Comparison of ENCODE assay signal across 1 cellular context in the genomic region with DNA sequence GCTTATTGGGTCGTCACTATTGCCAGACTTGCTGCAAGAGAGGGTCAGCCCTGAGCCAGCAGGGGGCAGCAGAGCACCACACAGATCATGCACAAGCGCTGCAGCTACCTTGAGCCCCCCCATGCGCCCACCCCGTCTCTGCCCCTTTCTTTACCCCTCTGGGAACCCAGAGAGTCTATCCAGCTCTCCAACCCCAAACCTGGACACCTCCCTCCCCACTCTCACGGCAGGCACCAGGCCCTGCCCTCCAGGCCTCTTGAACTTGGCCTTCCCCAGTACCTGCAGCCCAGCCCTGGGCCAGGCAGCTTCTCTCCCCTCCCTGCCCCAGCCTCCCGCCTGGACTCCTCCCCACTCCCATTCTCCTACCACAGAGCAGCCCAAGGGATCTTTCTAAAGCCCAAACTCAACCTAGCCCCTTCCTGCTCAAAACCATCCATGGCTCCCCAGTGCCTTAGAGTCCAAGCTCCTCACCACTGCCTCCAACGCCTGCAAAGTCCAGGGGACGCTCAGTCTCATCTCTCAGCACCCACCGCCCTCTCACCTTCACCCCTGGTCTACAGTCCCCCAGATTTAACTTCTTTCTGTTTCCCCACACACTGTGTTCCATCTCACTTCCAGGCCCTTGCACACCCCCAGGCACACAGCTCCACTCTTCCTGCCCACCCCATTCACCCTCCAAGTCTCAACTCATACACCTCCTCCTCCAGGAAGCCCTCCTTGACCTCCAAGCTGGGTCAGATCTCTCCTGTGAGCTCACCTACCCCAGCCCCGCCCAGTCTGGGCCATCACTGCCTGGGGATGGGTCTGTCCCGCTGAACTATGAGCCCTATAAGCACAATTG.
TF ChIP-seq lines count a peak whose summit lies in the region.

No MANE protein-coding gene starts in this region.

TF ChIP-seq in A549, 52 proteins besides CTCF, POLR2A, EP300 and RAD21 (continued from another document):
- TF ChIP-seq, protein P1, sequence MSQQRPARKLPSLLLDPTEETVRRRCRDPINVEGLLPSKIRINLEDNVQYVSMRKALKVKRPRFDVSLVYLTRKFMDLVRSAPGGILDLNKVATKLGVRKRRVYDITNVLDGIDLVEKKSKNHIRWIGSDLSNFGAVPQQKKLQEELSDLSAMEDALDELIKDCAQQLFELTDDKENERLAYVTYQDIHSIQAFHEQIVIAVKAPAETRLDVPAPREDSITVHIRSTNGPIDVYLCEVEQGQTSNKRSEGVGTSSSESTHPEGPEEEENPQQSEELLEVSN (IDR thresholded peaks at IDR 0.05; ENCODE audit: borderline replicate concordance, low read depth): 0 out of 2 replicates have a peak, but pooled peaks have one; percentile 2
- no peak for TF ChIP-seq FOXS1 (CRISPR knock-in tag; IDR thresholded peaks at IDR 0.05)
- peak; percentile 71; the same call in 1 of the 2 replicates for TF ChIP-seq MAZ (IDR thresholded peaks at IDR 0.05; ENCODE audit: borderline replicate concordance, low read depth, low read length)
- no peak for TF ChIP-seq NPAS2 (CRISPR knock-in tag; IDR thresholded peaks at IDR 0.05; ENCODE audit: borderline replicate concordance)
- no peak for TF ChIP-seq KDM5A (IDR thresholded peaks at IDR 0.05)
- peak; percentile 60; the same call in 1 of the 2 replicates for TF ChIP-seq KDM1A (IDR thresholded peaks at IDR 0.05; ENCODE audit: low read depth)
- no peak for TF ChIP-seq CHD2 (IDR thresholded peaks at IDR 0.05; ENCODE audit: low read length, partially characterized antibody)
- TF ChIP-seq ZFP36 (IDR thresholded peaks at IDR 0.05; ENCODE audit: borderline replicate concordance, partially characterized antibody): peak; percentile 98
- TF ChIP-seq, protein P2, sequence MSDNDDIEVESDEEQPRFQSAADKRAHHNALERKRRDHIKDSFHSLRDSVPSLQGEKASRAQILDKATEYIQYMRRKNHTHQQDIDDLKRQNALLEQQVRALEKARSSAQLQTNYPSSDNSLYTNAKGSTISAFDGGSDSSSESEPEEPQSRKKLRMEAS (IDR thresholded peaks at IDR 0.05): peak; percentile 31; the same call in 1 of the 2 replicates
- TF ChIP-seq NFE2L2 (conservative IDR thresholded peaks at IDR 0.05; ENCODE audit: low read length): no peak
- TF ChIP-seq SMC3 (IDR thresholded peaks at IDR 0.05): peak; percentile 99
- TF ChIP-seq, protein P3, sequence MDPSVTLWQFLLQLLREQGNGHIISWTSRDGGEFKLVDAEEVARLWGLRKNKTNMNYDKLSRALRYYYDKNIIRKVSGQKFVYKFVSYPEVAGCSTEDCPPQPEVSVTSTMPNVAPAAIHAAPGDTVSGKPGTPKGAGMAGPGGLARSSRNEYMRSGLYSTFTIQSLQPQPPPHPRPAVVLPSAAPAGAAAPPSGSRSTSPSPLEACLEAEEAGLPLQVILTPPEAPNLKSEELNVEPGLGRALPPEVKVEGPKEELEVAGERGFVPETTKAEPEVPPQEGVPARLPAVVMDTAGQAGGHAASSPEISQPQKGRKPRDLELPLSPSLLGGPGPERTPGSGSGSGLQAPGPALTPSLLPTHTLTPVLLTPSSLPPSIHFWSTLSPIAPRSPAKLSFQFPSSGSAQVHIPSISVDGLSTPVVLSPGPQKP (IDR thresholded peaks at IDR 0.05; ENCODE audit: low read depth, low read length): no peak
- TF ChIP-seq RARB (CRISPR knock-in tag; IDR thresholded peaks at IDR 0.05): no peak
- TF ChIP-seq TP53 (CRISPR knock-in tag; IDR thresholded peaks at IDR 0.05): no peak
